ENCODE assay signal across 20 cellular contexts in genomic region chr12:89278862-89279261, GRCh38.
DNase-seq lines count a peak whose midpoint lies in the region; ATAC-seq, FAIRE-seq and TF ChIP-seq lines count a peak whose summit lies in the region.
"Had no signal": no experiment of that assay in that cellular context is flagged by ENCODE, and none has a peak within 500 bp of the region (broad histone marks: within the 10 kb centered on the region; RNA-seq: fewer than 3 reads in every experiment).

No MANE protein-coding gene starts in this region.

- H3K4me2 ChIP-seq in GM23338: no peak overlapping the region

- H3K27me3 ChIP-seq in liver (ENCODE audit: control insufficient read depth in 4 of 4, insufficient read depth in 4 of 4, low read length in 3 of 4) (no peaks in the 10 kb centered on the region), right lobe of liver (no peaks in the 10 kb centered on the region), GM23338 (ENCODE audit: insufficient read depth) (no peaks in the 10 kb centered on the region)

- H3K4me1 ChIP-seq in liver (ENCODE audit: control insufficient read depth in 4 of 4, insufficient read depth in 4 of 4, low read length in 3 of 4): peaks cover 0 to 2% (median under 1%) of the 10 kb centered on the region in 4 donors
- no peaks in the 10 kb centered on the region for H3K4me1 ChIP-seq in right lobe of liver
- peaks cover 11% of the 10 kb centered on the region for H3K4me1 ChIP-seq in GM23338 (ENCODE audit: insufficient read depth)

- TF ChIP-seq CTCF in liver (IDR thresholded peaks at IDR 0.05; ENCODE audit: low read depth, low read length, missing input control) (no peak), right lobe of liver (IDR thresholded peaks at IDR 0.05) (no peak), GM23338 (conservative IDR thresholded peaks at IDR 0.05; ENCODE audit: low read depth in 2 of 2) (no peak)

- DNase-seq in right lobe of liver (no peak), left kidney (ENCODE audit: low read depth, low spot score) (peak; percentile 58), ureter (ENCODE audit: low spot score) (no peak), Kasumi-1 (lab: John Stamatoyannopoulos, UW) (no peak), GM23338 (ENCODE audit: low spot score) (no peak)
- DNase-seq in stimulated activated naive CD4-positive, alpha-beta T cell (lab: John Stamatoyannopoulos, UW): no peak
- DNase-seq: AML-193; CD4-positive, CD25-positive, alpha-beta regulatory T cell; DMS79 treated with DMSO at 0.1 percent for 48 hours; GDM1; HCEC 1CT; NCI-H1048; NCI-H2029 treated with DMSO at 0.1 percent for 48 hours; NCI-H524; SHP77 treated with DMSO at 0.1 percent for 48 hours had no signal

- no peaks in the 10 kb centered on the region for H3K9me3 Mint-ChIP-seq in GM23338

- H3K4me3 Mint-ChIP-seq in GM23338: no peak overlapping the region
- H3K4me3 Mint-ChIP-seq: CD4-positive, CD25-positive, alpha-beta regulatory T cell; IgD-negative memory B cell had no signal

- H3K36me3 ChIP-seq in liver (ENCODE audit: control insufficient read depth in 4 of 4, insufficient read depth in 3 of 4, low read depth in 1 of 4, low read length in 3 of 4) (no peaks in the 10 kb centered on the region), right lobe of liver (no peaks in the 10 kb centered on the region), GM23338 (ENCODE audit: insufficient read depth) (no peaks in the 10 kb centered on the region)

- no peak for TF ChIP-seq POLR2A in right lobe of liver (IDR thresholded peaks at IDR 0.05)

- H3K27ac ChIP-seq in liver (ENCODE audit: low read depth in 1 of 2, low read length in 2 of 2): no peak overlapping the region
- no peak overlapping the region for H3K27ac ChIP-seq in right lobe of liver
- H3K27ac ChIP-seq in GM23338 (ENCODE audit: low read depth): no peak overlapping the region

- peaks cover 18% of the 10 kb centered on the region; the same call in 2 of the 3 replicates for H3K4me1 Mint-ChIP-seq in GM23338

- H3K9me2 ChIP-seq in GM23338 (ENCODE audit: insufficient read depth): no peaks in the 10 kb centered on the region; the same call in 1 of the 2 replicates

- H3K9ac ChIP-seq in liver (ENCODE audit: low read depth in 1 of 2, low read length in 2 of 2): no peak overlapping the region

- H2AFZ ChIP-seq in GM23338: no peak overlapping the region

- H3K27me3 Mint-ChIP-seq in GM23338 (ENCODE audit: insufficient read depth, low read depth, poor library complexity): no peaks in the 10 kb centered on the region
- H3K27me3 Mint-ChIP-seq: CD4-positive, CD25-positive, alpha-beta regulatory T cell; IgD-negative memory B cell had no signal

- no peaks in the 10 kb centered on the region for H3F3A ChIP-seq in GM23338 (replicated peaks; ENCODE audit: low read depth)

- peak; percentile 96 for FAIRE-seq in TTC549 (lab: Jason Lieb, UNC)
- FAIRE-seq: D721Med, GM19239 had no signal

- H4K20me1 ChIP-seq in GM23338 (replicated peaks; ENCODE audit: insufficient read depth): no peaks in the 10 kb centered on the region

- H3K27ac Mint-ChIP-seq in GM23338: no peak overlapping the region
- H3K27ac Mint-ChIP-seq: IgD-negative memory B cell had no signal

- H3K4me3 ChIP-seq in liver (ENCODE audit: low read depth in 1 of 3, low read length in 3 of 3): no peak overlapping the region
- no peak overlapping the region for H3K4me3 ChIP-seq in right lobe of liver
- no peak overlapping the region for H3K4me3 ChIP-seq in GM23338

- H3K36me3 Mint-ChIP-seq in GM23338 (ENCODE audit: low read depth): no peaks in the 10 kb centered on the region
- H3K36me3 Mint-ChIP-seq: IgD-negative memory B cell had no signal

- ATAC-seq in right lobe of liver: no peak
- no peak for ATAC-seq in GM23338

- intact Hi-C loops in right lobe of liver (cut with DNase I): no loop called here

- 76% methylated on average over 6 of the region's 6 CpGs for WGBS in liver
- 57% methylated on average over 6 of the region's 6 CpGs for WGBS in right lobe of liver (ENCODE audit: insufficient coverage, low coverage, low lambda C conversion rate, missing lambda C conversion rate)

- no peaks in the 10 kb centered on the region for H3K79me2 ChIP-seq in GM23338 (replicated peaks; ENCODE audit: insufficient read depth)

- TF ChIP-seq RAD21 in liver (IDR thresholded peaks at IDR 0.05): no peak

- H3K9me3 ChIP-seq in liver (ENCODE audit: control insufficient read depth in 4 of 4, low read length in 3 of 4): no peaks in the 10 kb centered on the region
- H3K9me3 ChIP-seq in right lobe of liver: no peaks in the 10 kb centered on the region

TF ChIP-seq in liver, 16 proteins besides CTCF, POLR2A, EP300 and RAD21:
- TF ChIP-seq YY1 (IDR thresholded peaks at IDR 0.05): no peak
- no peak for TF ChIP-seq SP1 (IDR thresholded peaks at IDR 0.05)
- TF ChIP-seq FOXA1 (IDR thresholded peaks at IDR 0.05): no peak
- TF ChIP-seq JUND (IDR thresholded peaks at IDR 0.05): no peak
- peak; percentile 20 for TF ChIP-seq NR2F2 (IDR thresholded peaks at IDR 0.05)

TF ChIP-seq in GM23338, 12 proteins besides CTCF, POLR2A, EP300 and RAD21:
- TF ChIP-seq ETS1 (IDR thresholded peaks at IDR 0.05): no peak
- no peak for TF ChIP-seq EZH2 (IDR thresholded peaks at IDR 0.05; ENCODE audit: low read depth, unreplicated experiment)
- no peak for TF ChIP-seq ZNF331 (CRISPR knock-in tag; IDR thresholded peaks at IDR 0.05; ENCODE audit: low read depth)
- no peak for TF ChIP-seq ZNF462 (CRISPR knock-in tag; IDR thresholded peaks at IDR 0.05)
- no peak for TF ChIP-seq STAT1 (IDR thresholded peaks at IDR 0.05; ENCODE audit: unreplicated experiment)
- TF ChIP-seq ZNF114 (CRISPR knock-in tag; IDR thresholded peaks at IDR 0.05): no peak
- no peak for TF ChIP-seq NANOG (IDR thresholded peaks at IDR 0.05; ENCODE audit: borderline replicate concordance)
- TF ChIP-seq JUNB (IDR thresholded peaks at IDR 0.05; ENCODE audit: unreplicated experiment): no peak
